In genomic region chr7:83827036-83827435, GRCh38 we compare ENCODE assay signal across 19 cellular contexts.
DNase-seq lines count a peak whose midpoint lies in the region; ATAC-seq, FAIRE-seq and TF ChIP-seq lines count a peak whose summit lies in the region.
"Had no signal": no experiment of that assay in that cellular context is flagged by ENCODE, and none has a peak within 500 bp of the region (broad histone marks: within the 10 kb centered on the region; RNA-seq: fewer than 3 reads in every experiment).

No MANE protein-coding gene starts in this region.

- intact Hi-C loops in K562 (cut with micrococcal nuclease), result no loop called here

- H3K9me3 Mint-ChIP-seq in activated T-cell treated with anti-CD3 and anti-CD28 coated beads, Interleukin-2, amount 50 U/mL, for 24 hours, result peaks cover 2% of the 10 kb centered on the region

- H3K9me3 ChIP-seq in K562 (replicated peaks; ENCODE audit: control insufficient read depth, insufficient read depth, low read depth, low read length), result no peaks in the 10 kb centered on the region
- H3K9me3 ChIP-seq: Caco-2 had no signal

- no peak overlapping the region for H3K4me2 ChIP-seq in K562 (ENCODE audit: insufficient read depth, low read length)

- POLR2A ChIA-PET in K562 (lab: Yijun Ruan, JAX), result no interaction called here

- H3K9ac ChIP-seq in K562 (ENCODE audit: insufficient read depth in 1 of 2, low read depth in 2 of 2, low read length in 2 of 2), result no peak overlapping the region

- H3K27me3 Mint-ChIP-seq in activated T-cell treated with anti-CD3 and anti-CD28 coated beads, Interleukin-2, amount 50 U/mL, for 24 hours, result no peaks in the 10 kb centered on the region
- H3K27me3 Mint-ChIP-seq: CD4-positive, alpha-beta T cell; IgD-negative memory B cell had no signal

- no peaks in the 10 kb centered on the region for H4K20me1 ChIP-seq in K562 (replicated peaks; ENCODE audit: control insufficient read depth, insufficient read depth, low read length)

- FAIRE-seq in K562 (lab: Jason Lieb, UNC) (no peak), GM12892 (lab: Jason Lieb, UNC) (no peak)
- FAIRE-seq: D721Med, H1, HepG2 had no signal

- H3K79me2 ChIP-seq in ACC112 (ENCODE audit: control insufficient read depth, insufficient read depth, low read length, unreplicated experiment), result no peaks in the 10 kb centered on the region
- H3K79me2 ChIP-seq in K562 (ENCODE audit: control insufficient read depth, insufficient read depth, low read length), result no peaks in the 10 kb centered on the region

- no peak for TF ChIP-seq POLR2A in K562 (conservative IDR thresholded peaks at IDR 0.05)
- no peak for TF ChIP-seq POLR2A in GM12892 (IDR thresholded peaks at IDR 0.05; ENCODE audit: low read depth, low read length)

- WGBS in K562 (ENCODE audit: insufficient coverage, low coverage, missing lambda C conversion rate), result 0% methylated on average over 4 of the region's 4 CpGs

- H3K27ac ChIP-seq in ACC112 (ENCODE audit: low read depth, low read length) (peak overlapping the region; percentile 51), K562 (ENCODE audit: extremely low read depth, low read depth, low read length) (no peak overlapping the region)
- H3K27ac ChIP-seq: C4-2B had no signal

- ATAC-seq in K562 (no peak), HG02938 (IDR thresholded peaks at IDR 0.05; ENCODE audit: unreplicated experiment) (no peak)
- ATAC-seq: HepG2 had no signal

- no peaks in the 10 kb centered on the region for H3K36me3 ChIP-seq in ACC112 (ENCODE audit: insufficient read depth, low read length)
- no peaks in the 10 kb centered on the region for H3K36me3 ChIP-seq in K562 (ENCODE audit: control insufficient read depth, insufficient read depth, low read length)

- H3K4me1 Mint-ChIP-seq in activated T-cell treated with anti-CD3 and anti-CD28 coated beads, Interleukin-2, amount 50 U/mL, for 24 hours (ENCODE audit: low read depth), result no peaks in the 10 kb centered on the region
- H3K4me1 Mint-ChIP-seq: IgD-negative memory B cell had no signal

- no peak for TF ChIP-seq CTCF in K562 (IDR thresholded peaks at IDR 0.05 in 2 of 3, conservative IDR thresholded peaks at IDR 0.05 in 1 of 3; ENCODE audit: insufficient read depth in 2 of 3, low read depth in 1 of 3, low read length in 3 of 3)

- H2AFZ ChIP-seq in ACC112 (ENCODE audit: low read length, unreplicated experiment) (peak overlapping the region; percentile 33), K562 (ENCODE audit: low read depth, low read length) (no peak overlapping the region)

- H3K4me1 ChIP-seq in ACC112 (ENCODE audit: control insufficient read depth, insufficient read depth, low read length, unreplicated experiment) (peaks cover 30% of the 10 kb centered on the region), K562 (replicated peaks in 1 of 2; ENCODE audit: control insufficient read depth in 2 of 2, insufficient read depth in 2 of 2, low read length in 2 of 2) (no peaks in the 10 kb centered on the region)
- H3K4me1 ChIP-seq: Caco-2 had no signal

- H3K4me3 ChIP-seq in ACC112 (ENCODE audit: low read depth, low read length), result no peak overlapping the region
- no peak overlapping the region for H3K4me3 ChIP-seq in K562

- H3K27me3 ChIP-seq in ACC112 (ENCODE audit: insufficient read depth, low read length) (no peaks in the 10 kb centered on the region), K562 (ENCODE audit: control insufficient read depth in 2 of 2, insufficient read depth in 2 of 2, low read length in 2 of 2) (no peaks in the 10 kb centered on the region)

- no peaks in the 10 kb centered on the region for H3K9me1 ChIP-seq in K562 (ENCODE audit: control insufficient read depth, insufficient read depth, low read length)

- no peak overlapping the region for H3K4me3 Mint-ChIP-seq in activated T-cell treated with anti-CD3 and anti-CD28 coated beads, Interleukin-2, amount 50 U/mL, for 24 hours
- H3K4me3 Mint-ChIP-seq: CD4-positive, alpha-beta T cell; H9; IgD-negative memory B cell had no signal

- no TSS peak for BruUV-seq in K562 (replicated peaks; lab: Mats Ljungman, UMichigan)

- TF ChIP-seq RAD21 in K562 (CRISPR knock-in tag; conservative IDR thresholded peaks at IDR 0.05 in 1 of 2, IDR thresholded peaks at IDR 0.05 in 1 of 2), result no peak

- H3K27ac Mint-ChIP-seq in activated T-cell treated with anti-CD3 and anti-CD28 coated beads, Interleukin-2, amount 50 U/mL, for 24 hours, result no peak overlapping the region
- H3K27ac Mint-ChIP-seq: CD4-positive, alpha-beta T cell; H9; IgD-negative memory B cell had no signal

- CTCF ChIA-PET in K562 (lab: Yijun Ruan, JAX; ENCODE audit: low intra/inter-chr PET ratio), result no interaction called here

- H3K36me3 Mint-ChIP-seq in activated T-cell treated with anti-CD3 and anti-CD28 coated beads, Interleukin-2, amount 50 U/mL, for 24 hours (ENCODE audit: low read depth), result no peaks in the 10 kb centered on the region
- H3K36me3 Mint-ChIP-seq: IgD-negative memory B cell had no signal

- DNase-seq in K562 (ENCODE audit: extremely low read depth in 1 of 4, low spot score in 3 of 4), result no peak
- DNase-seq in fibroblast of peridontal ligament (ENCODE audit: extremely low read depth), result peak; percentile 8
- peak; percentile 43 for DNase-seq in stromal cell of bone marrow (ENCODE audit: low read depth)
- no peak for DNase-seq in activated T-cell treated with anti-CD3 and anti-CD28 coated beads, Interleukin-2, amount 50 U/mL, for 24 hours
- DNase-seq in GM12892 (ENCODE audit: insufficient read length), result no peak
- DNase-seq: AML-193; Caco-2; CD4-positive, alpha-beta T cell; DMS153; DMS79; GDM1; H9 had no signal

- no peak for TF ChIP-seq EP300 in K562 (IDR thresholded peaks at IDR 0.05; ENCODE audit: low read length)

- in situ Hi-C loops in K562 (cut with MboI), result no loop called here

TF ChIP-seq in K562, 482 proteins besides CTCF, POLR2A, EP300 and RAD21:
- TF ChIP-seq HDAC3 (IDR thresholded peaks at IDR 0.05; ENCODE audit: borderline replicate concordance, partially characterized antibody) (no peak), USF2 (CRISPR knock-in tag; IDR thresholded peaks at IDR 0.05) (no peak), CTBP1 (IDR thresholded peaks at IDR 0.05; ENCODE audit: borderline replicate concordance) (no peak), ZNF316 (IDR thresholded peaks at IDR 0.05) (peak; percentile 11; the same call in 1 of the 2 replicates), NFRKB (IDR thresholded peaks at IDR 0.05; ENCODE audit: low read depth) (no peak), ZNF134 (CRISPR knock-in tag; conservative IDR thresholded peaks at IDR 0.05) (no peak), U2AF1 (optimal IDR thresholded peaks at IDR 0.05; ENCODE audit: low read depth, low read length) (no peak), PTBP1 (IDR thresholded peaks at IDR 0.05; ENCODE audit: low read depth, low read length) (no peak)

Comparison
In these comparisons a context has a peak if more than half of its experiments do, and no peak if none do; other contexts are left out.
1. DNase-seq: peak in fibroblast of peridontal ligament (single experiment) and stromal cell of bone marrow (single experiment); none in K562 (0 of 4), activated T-cell treated with anti-CD3 and anti-CD28 coated beads, Interleukin-2, amount 50 U/mL, for 24 hours (single experiment) and GM12892 (single experiment).